1 cellular context compared by ENCODE assay signal in the genomic region with DNA sequence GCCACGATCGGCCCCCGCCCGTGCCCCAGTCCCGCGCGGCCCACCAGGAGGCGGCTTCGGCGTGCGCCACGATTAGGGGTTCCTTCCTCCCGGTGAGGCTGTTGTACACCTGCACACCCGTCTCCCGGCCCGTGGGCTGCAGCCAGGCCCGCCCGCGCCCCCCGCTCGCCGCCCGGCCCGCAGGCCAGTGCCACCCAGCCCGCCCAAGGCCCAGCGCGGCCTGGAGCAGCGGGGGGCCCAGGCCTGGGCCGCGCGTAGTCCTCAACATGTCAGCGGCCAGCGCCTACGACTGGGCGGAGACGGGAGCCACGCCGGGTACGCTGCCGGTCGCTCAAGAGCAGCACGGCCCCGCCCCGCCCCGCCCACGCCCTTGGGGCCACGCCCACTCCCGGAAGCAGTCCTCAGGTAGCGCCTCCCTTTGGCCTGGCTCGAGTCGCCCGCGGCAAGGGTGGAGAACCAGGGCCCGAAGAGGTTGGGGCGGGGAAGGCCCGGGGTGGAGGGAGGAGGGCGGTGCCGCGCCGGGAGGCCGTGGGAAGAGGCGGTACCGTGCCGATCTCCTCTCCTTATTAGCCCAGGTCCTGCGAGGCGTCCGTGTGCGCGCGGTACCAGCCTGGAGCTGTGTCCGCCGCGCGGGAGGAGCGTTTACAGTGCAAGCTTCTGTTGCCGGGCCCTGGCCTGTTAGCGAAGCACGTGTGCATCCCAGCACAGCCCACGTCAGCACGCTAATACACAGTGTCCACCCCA.
TF ChIP-seq lines count a peak whose summit lies in the region.

TSS of gene CARS2 (minus strand) at position 291 of the 744 bp plus-strand sequence. CDS start at position 268, 23 bp downstream.

TF ChIP-seq in GM12878, 131 proteins besides CTCF, POLR2A, EP300 and RAD21 (continued from another document):
- no peak for TF ChIP-seq ATF2 (IDR thresholded peaks at IDR 0.05; ENCODE audit: low read length)
- peak; percentile 42 for TF ChIP-seq MXI1 (IDR thresholded peaks at IDR 0.05; ENCODE audit: low read depth, low read length)
- no peak for TF ChIP-seq FOXK2 (IDR thresholded peaks at IDR 0.05)
- TF ChIP-seq BCLAF1 (IDR thresholded peaks at IDR 0.05): 0 out of 2 replicates have a peak, but pooled peaks have one; percentile 18
- TF ChIP-seq, protein P1, sequence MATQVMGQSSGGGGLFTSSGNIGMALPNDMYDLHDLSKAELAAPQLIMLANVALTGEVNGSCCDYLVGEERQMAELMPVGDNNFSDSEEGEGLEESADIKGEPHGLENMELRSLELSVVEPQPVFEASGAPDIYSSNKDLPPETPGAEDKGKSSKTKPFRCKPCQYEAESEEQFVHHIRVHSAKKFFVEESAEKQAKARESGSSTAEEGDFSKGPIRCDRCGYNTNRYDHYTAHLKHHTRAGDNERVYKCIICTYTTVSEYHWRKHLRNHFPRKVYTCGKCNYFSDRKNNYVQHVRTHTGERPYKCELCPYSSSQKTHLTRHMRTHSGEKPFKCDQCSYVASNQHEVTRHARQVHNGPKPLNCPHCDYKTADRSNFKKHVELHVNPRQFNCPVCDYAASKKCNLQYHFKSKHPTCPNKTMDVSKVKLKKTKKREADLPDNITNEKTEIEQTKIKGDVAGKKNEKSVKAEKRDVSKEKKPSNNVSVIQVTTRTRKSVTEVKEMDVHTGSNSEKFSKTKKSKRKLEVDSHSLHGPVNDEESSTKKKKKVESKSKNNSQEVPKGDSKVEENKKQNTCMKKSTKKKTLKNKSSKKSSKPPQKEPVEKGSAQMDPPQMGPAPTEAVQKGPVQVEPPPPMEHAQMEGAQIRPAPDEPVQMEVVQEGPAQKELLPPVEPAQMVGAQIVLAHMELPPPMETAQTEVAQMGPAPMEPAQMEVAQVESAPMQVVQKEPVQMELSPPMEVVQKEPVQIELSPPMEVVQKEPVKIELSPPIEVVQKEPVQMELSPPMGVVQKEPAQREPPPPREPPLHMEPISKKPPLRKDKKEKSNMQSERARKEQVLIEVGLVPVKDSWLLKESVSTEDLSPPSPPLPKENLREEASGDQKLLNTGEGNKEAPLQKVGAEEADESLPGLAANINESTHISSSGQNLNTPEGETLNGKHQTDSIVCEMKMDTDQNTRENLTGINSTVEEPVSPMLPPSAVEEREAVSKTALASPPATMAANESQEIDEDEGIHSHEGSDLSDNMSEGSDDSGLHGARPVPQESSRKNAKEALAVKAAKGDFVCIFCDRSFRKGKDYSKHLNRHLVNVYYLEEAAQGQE (IDR thresholded peaks at IDR 0.05; ENCODE audit: low read depth, low read length): no peak
- TF ChIP-seq, protein P2, sequence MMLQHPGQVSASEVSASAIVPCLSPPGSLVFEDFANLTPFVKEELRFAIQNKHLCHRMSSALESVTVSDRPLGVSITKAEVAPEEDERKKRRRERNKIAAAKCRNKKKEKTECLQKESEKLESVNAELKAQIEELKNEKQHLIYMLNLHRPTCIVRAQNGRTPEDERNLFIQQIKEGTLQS (IDR thresholded peaks at IDR 0.05; ENCODE audit: borderline replicate concordance, extremely low read depth, low read depth, low read length): no peak
- TF ChIP-seq ZBTB40 (IDR thresholded peaks at IDR 0.05; ENCODE audit: borderline replicate concordance): no peak
- peak; percentile 79 for TF ChIP-seq IKZF1 (conservative IDR thresholded peaks at IDR 0.05)
- peak; percentile 85 for TF ChIP-seq GATAD2B (conservative IDR thresholded peaks at IDR 0.05; ENCODE audit: low read depth)
